In the genomic region with DNA sequence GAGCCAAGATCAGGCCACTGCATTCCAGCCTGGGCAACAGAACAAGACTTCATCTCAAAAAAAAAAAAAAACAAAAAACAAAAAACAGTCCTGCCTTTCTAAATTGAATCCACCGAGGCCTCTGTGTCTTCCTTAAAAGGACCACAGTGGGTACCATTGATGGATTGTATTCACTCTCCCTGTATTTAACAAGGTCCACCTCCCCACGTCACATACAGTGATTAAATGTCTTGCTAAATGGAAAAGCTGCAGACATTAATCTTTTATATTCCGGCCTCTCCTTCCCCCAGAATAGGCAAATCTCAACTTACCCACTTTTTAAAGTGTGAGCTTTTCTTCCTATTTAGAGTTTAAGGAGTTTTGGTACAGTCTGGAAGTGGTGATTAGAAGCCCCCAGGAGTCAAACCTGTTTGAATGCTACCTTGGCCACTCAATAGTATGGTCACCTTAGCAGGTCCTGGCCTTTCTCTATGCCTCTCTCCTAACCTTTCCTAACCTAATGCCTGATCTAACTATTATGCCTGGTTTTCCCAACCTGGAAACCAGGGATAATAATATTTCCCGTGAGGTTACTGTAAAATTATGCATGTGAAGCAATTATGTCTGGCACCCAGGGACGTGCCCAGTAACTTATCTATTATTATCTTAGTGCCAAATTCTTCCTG, we compare ENCODE assay signal across 2 cellular contexts.
TF ChIP-seq lines count a peak whose summit lies in the region.

No MANE protein-coding gene starts in this region.

TF ChIP-seq in SK-N-SH, 30 proteins besides CTCF, POLR2A, EP300 and RAD21 (continued from another document):
- TF ChIP-seq ZBTB33 (IDR thresholded peaks at IDR 0.05; ENCODE audit: borderline replicate concordance, low read depth) (no peak), SMC3 (IDR thresholded peaks at IDR 0.05; ENCODE audit: low read depth, low read length) (no peak), FOXJ3 (CRISPR knock-in tag; IDR thresholded peaks at IDR 0.05) (no peak), MEF2A (IDR thresholded peaks at IDR 0.05; ENCODE audit: borderline replicate concordance, low read depth) (no peak), TAF1 (IDR thresholded peaks at IDR 0.05; ENCODE audit: borderline replicate concordance, low read depth, low read length) (no peak)

TF ChIP-seq in SK-N-SH treated with all-trans-retinoic acid at 6 μM for 48 hours, 23 proteins besides CTCF, POLR2A, EP300 and RAD21 (continued from another document):
- TF ChIP-seq, protein P1, sequence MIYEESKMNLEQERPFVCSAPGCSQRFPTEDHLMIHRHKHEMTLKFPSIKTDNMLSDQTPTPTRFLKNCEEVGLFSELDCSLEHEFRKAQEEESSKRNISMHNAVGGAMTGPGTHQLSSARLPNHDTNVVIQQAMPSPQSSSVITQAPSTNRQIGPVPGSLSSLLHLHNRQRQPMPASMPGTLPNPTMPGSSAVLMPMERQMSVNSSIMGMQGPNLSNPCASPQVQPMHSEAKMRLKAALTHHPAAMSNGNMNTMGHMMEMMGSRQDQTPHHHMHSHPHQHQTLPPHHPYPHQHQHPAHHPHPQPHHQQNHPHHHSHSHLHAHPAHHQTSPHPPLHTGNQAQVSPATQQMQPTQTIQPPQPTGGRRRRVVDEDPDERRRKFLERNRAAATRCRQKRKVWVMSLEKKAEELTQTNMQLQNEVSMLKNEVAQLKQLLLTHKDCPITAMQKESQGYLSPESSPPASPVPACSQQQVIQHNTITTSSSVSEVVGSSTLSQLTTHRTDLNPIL (CRISPR knock-in tag; IDR thresholded peaks at IDR 0.05; ENCODE audit: low read depth) = no peak
- TF ChIP-seq TSHZ2 (CRISPR knock-in tag; IDR thresholded peaks at IDR 0.05) (no peak), ZNF8 (CRISPR knock-in tag; IDR thresholded peaks at IDR 0.05) (no peak), SNAI2 (CRISPR knock-in tag; IDR thresholded peaks at IDR 0.05) (no peak), ISL1 (CRISPR knock-in tag; IDR thresholded peaks at IDR 0.05) (no peak), ARNTL (CRISPR knock-in tag; IDR thresholded peaks at IDR 0.05; ENCODE audit: borderline replicate concordance, low read depth) (no peak), ZNF565 (CRISPR knock-in tag; conservative IDR thresholded peaks at IDR 0.05; ENCODE audit: low read depth) (no peak)
